In genomic region chr9:37302277-37302676, GRCh38 we compare ENCODE assay signal across 9 cellular contexts.
DNase-seq lines count a peak whose midpoint lies in the region; ATAC-seq and TF ChIP-seq lines count a peak whose summit lies in the region.
"Had no signal": no experiment of that assay in that cellular context is flagged by ENCODE, and none has a peak within 500 bp of the region (broad histone marks: within the 10 kb centered on the region; RNA-seq: fewer than 3 reads in every experiment).

No MANE protein-coding gene starts in this region.

- peaks cover 0 to 19% of the 10 kb centered on the region in 2 donors for H3K36me3 ChIP-seq in ascending aorta

- TF ChIP-seq CTCF in GM10248 (IDR thresholded peaks at IDR 0.05; ENCODE audit: control extremely low read depth, extremely low read depth, low read depth, missing control alignments) (no peak), ascending aorta (IDR thresholded peaks at IDR 0.05) (no peak), coronary artery (IDR thresholded peaks at IDR 0.05) (no peak)

- H3K4me1 ChIP-seq in ascending aorta = no peaks in the 10 kb centered on the region
- H3K4me1 ChIP-seq: parathyroid adenoma had no signal

- ATAC-seq in GM19468 (IDR thresholded peaks at IDR 0.05; ENCODE audit: extremely low read depth, unreplicated experiment) (peak; percentile 63), HG03520 (IDR thresholded peaks at IDR 0.05; ENCODE audit: unreplicated experiment) (peak; percentile 92)
- ATAC-seq in activated T-helper 17 cell treated with anti-CD3 and anti-CD28 coated beads, Interleukin-2, amount 50 U/mL, for 72 hours (replicated peaks) = peak; percentile 95

- H3K27ac Mint-ChIP-seq in activated T-helper 17 cell treated with anti-CD3 and anti-CD28 coated beads, Interleukin-2, amount 50 U/mL, for 72 hours = peak overlapping the region; percentile 51

- DNase-seq in GM10248 (ENCODE audit: extremely low spot score) (peak; percentile 71), ascending aorta (ENCODE audit: low spot score in 2 of 2) (no peak), kidney tubule cell (ENCODE audit: low spot score) (no peak), coronary artery (ENCODE audit: low spot score) (no peak), kidney glomerular epithelial cell (lab: John Stamatoyannopoulos, UW) (no peak)

- no peaks in the 10 kb centered on the region for H3K9me3 Mint-ChIP-seq in activated T-helper 17 cell treated with anti-CD3 and anti-CD28 coated beads, Interleukin-2, amount 50 U/mL, for 72 hours

- H3K27ac ChIP-seq in ascending aorta (no peak overlapping the region), coronary artery (no peak overlapping the region)
- H3K27ac ChIP-seq: parathyroid adenoma had no signal

- H3K27me3 Mint-ChIP-seq in activated T-helper 17 cell treated with anti-CD3 and anti-CD28 coated beads, Interleukin-2, amount 50 U/mL, for 72 hours = no peaks in the 10 kb centered on the region

- H3K4me1 Mint-ChIP-seq in activated T-helper 17 cell treated with anti-CD3 and anti-CD28 coated beads, Interleukin-2, amount 50 U/mL, for 72 hours = peaks cover 22% of the 10 kb centered on the region

- H3K9me3 ChIP-seq in ascending aorta = no peaks in the 10 kb centered on the region

- H3K27me3 ChIP-seq in ascending aorta = no peaks in the 10 kb centered on the region

- intact Hi-C loops in ascending aorta (cut with DNase I) = no loop called here

- CTCF ChIA-PET in GM10248 (lab: Yijun Ruan, JAX) = interaction anchor here (0.9 to 2.4 kb wide), 10 partner anchors 9 to 429 kb away, joined by 3 to 8 read pairs (median 4); no protein-coding TSS in a partner anchor

- POLR2A ChIA-PET in GM10248 (lab: Yijun Ruan, JAX) = interaction anchor here (0.6 kb wide), 1 partner anchor 187 kb away, joined by 4 read pairs; no protein-coding TSS in a partner anchor

- H3K4me3 Mint-ChIP-seq in activated T-helper 17 cell treated with anti-CD3 and anti-CD28 coated beads, Interleukin-2, amount 50 U/mL, for 72 hours = peak overlapping the region; percentile 61

- H3K4me3 ChIP-seq in ascending aorta = no peak overlapping the region
- H3K4me3 ChIP-seq in coronary artery = no peak overlapping the region

- H3K36me3 Mint-ChIP-seq in activated T-helper 17 cell treated with anti-CD3 and anti-CD28 coated beads, Interleukin-2, amount 50 U/mL, for 72 hours (ENCODE audit: low read depth) = peaks cover 34% of the 10 kb centered on the region
